Comparison of ENCODE assay signal across 1 cellular context in genomic region chr17:76529224-76529642, GRCh38.
TF ChIP-seq lines count a peak whose summit lies in the region.

No MANE protein-coding gene starts in this region.

TF ChIP-seq in HEK293, 187 proteins besides CTCF, POLR2A, EP300 and RAD21 (continued from another document):
- TF ChIP-seq ZNF148 (tag by site-specific recombination; IDR thresholded peaks at IDR 0.05; ENCODE audit: borderline replicate concordance) = no peak
- no peak for TF ChIP-seq SCRT1 (tag by site-specific recombination; IDR thresholded peaks at IDR 0.05; ENCODE audit: borderline replicate concordance)
- TF ChIP-seq ZFHX2 (tag by site-specific recombination; conservative IDR thresholded peaks at IDR 0.05) = 0 out of 2 replicates have a peak, but pooled peaks have one; percentile 7
- TF ChIP-seq ZSCAN18 (tag by site-specific recombination; IDR thresholded peaks at IDR 0.05) = no peak
- TF ChIP-seq PRDM10 (tag by site-specific recombination; IDR thresholded peaks at IDR 0.05) = no peak
- TF ChIP-seq ZNF664 (tag by site-specific recombination; IDR thresholded peaks at IDR 0.05) = no peak
- TF ChIP-seq KLF1 (tag by site-specific recombination; IDR thresholded peaks at IDR 0.05) = peak; percentile 96
- TF ChIP-seq ZNF16 (tag by site-specific recombination; IDR thresholded peaks at IDR 0.05; ENCODE audit: low read depth) = no peak
- no peak for TF ChIP-seq ZNF398 (tag by site-specific recombination; IDR thresholded peaks at IDR 0.05)
- TF ChIP-seq ZNF133 (tag by site-specific recombination; IDR thresholded peaks at IDR 0.05) = no peak
- no peak for TF ChIP-seq ZNF658 (tag by site-specific recombination; IDR thresholded peaks at IDR 0.05)
- TF ChIP-seq ZBTB7A (tag by site-specific recombination; IDR thresholded peaks at IDR 0.05; ENCODE audit: low read depth) = 0 out of 2 replicates have a peak, but pooled peaks have one; percentile 4
- no peak for TF ChIP-seq ZNF555 (tag by site-specific recombination; conservative IDR thresholded peaks at IDR 0.05)
- TF ChIP-seq ZNF707 (tag by site-specific recombination; IDR thresholded peaks at IDR 0.05) = no peak
- peak; percentile 55 for TF ChIP-seq ZNF335 (tag by site-specific recombination; conservative IDR thresholded peaks at IDR 0.05)
- no peak for TF ChIP-seq HIC1 (tag by site-specific recombination; IDR thresholded peaks at IDR 0.05)
- TF ChIP-seq ZNF221 (tag by site-specific recombination; IDR thresholded peaks at IDR 0.05; ENCODE audit: borderline replicate concordance) = no peak
- TF ChIP-seq PBX3 (CRISPR knock-in tag; IDR thresholded peaks at IDR 0.05) = no peak
- no peak for TF ChIP-seq REPIN1 (tag by site-specific recombination; IDR thresholded peaks at IDR 0.05; ENCODE audit: low read depth)
- TF ChIP-seq ZNF426 (tag by site-specific recombination; IDR thresholded peaks at IDR 0.05) = no peak
- TF ChIP-seq ZNF645 (tag by site-specific recombination; IDR thresholded peaks at IDR 0.05) = no peak
- no peak for TF ChIP-seq INSM2 (tag by site-specific recombination; IDR thresholded peaks at IDR 0.05)
- TF ChIP-seq TRIM28 (IDR thresholded peaks at IDR 0.05; ENCODE audit: borderline replicate concordance, low read length) = no peak
